ENCODE assay signal across 21 cellular contexts in the genomic region with DNA sequence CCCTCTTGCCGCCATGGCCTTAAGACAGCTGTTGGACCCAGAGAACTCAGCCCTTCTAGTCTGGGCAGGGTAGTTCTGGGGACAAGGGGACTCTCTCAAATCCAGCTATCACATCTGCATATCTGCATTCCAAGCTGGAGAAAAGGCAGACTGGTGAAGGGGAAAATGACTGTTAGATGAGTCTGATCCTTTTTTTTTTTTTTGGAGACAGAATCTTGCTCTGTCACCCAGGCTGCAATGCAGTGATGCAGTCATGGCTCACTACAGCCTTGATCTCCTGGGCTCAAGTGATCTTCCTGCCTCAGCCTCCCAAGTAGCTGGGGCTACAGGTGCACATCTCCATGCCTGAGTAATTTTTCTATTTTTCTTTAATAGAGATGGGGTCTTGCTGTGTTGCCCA.
DNase-seq lines count a peak whose midpoint lies in the region; ATAC-seq and TF ChIP-seq lines count a peak whose summit lies in the region.
"Had no signal": no experiment of that assay in that cellular context is flagged by ENCODE, and none has a peak within 500 bp of the region (broad histone marks: within the 10 kb centered on the region; RNA-seq: fewer than 3 reads in every experiment).

No MANE protein-coding gene starts in this region.

- CTCF ChIA-PET in CD4-positive, alpha-beta T cell (lab: Charles Lee), result no interaction called here

- no peaks in the 10 kb centered on the region for H3K27me3 ChIP-seq in Karpas-422 (ENCODE audit: low read length)
- no peaks in the 10 kb centered on the region for H3K27me3 ChIP-seq in CD4-positive, alpha-beta T cell (ENCODE audit: control insufficient read depth, insufficient read depth, low read length)
- H3K27me3 ChIP-seq in GM23338 (ENCODE audit: insufficient read depth), result no peaks in the 10 kb centered on the region
- H3K27me3 ChIP-seq: SJSA1 had no signal

- no peak for ATAC-seq in CD4-positive, alpha-beta T cell (ENCODE audit: poor library complexity)
- no peak for ATAC-seq in GM23338

- H4K20me1 ChIP-seq in Karpas-422 (ENCODE audit: insufficient read depth, low read depth, low read length) (peaks cover 8% of the 10 kb centered on the region; the same call in 1 of the 2 replicates), GM23338 (replicated peaks; ENCODE audit: insufficient read depth) (peaks cover 9% of the 10 kb centered on the region; the same call in 1 of the 2 replicates)

- H3K9me2 ChIP-seq in Karpas-422 (replicated peaks; ENCODE audit: insufficient read depth, low read length) (no peaks in the 10 kb centered on the region), GM23338 (ENCODE audit: insufficient read depth) (no peaks in the 10 kb centered on the region)

- POLR2A ChIA-PET in CD4-positive, alpha-beta T cell (lab: Charles Lee), result no interaction called here

- H3K27ac Mint-ChIP-seq in CD4-positive, alpha-beta T cell, result no peak overlapping the region
- no peak overlapping the region for H3K27ac Mint-ChIP-seq in GM23338
- H3K27ac Mint-ChIP-seq in mesothelial cell of epicardium, result no peak overlapping the region

- H3K4me2 ChIP-seq in Karpas-422 (ENCODE audit: low read depth, low read length, poor library complexity, severe bottlenecking) (no peak overlapping the region), GM23338 (no peak overlapping the region)
- H3K4me2 ChIP-seq: KMS-11 had no signal

- intact Hi-C loops in CD4-positive, alpha-beta T cell (cut with DNase I, micrococcal nuclease), result no loop called here

- no peak overlapping the region for H3K4me3 Mint-ChIP-seq in CD4-positive, alpha-beta T cell
- H3K4me3 Mint-ChIP-seq in GM23338 (no peak overlapping the region), mesothelial cell of epicardium (no peak overlapping the region)
- H3K4me3 Mint-ChIP-seq: CD8-positive, alpha-beta memory T cell had no signal

- no peaks in the 10 kb centered on the region for H3K27me3 Mint-ChIP-seq in CD4-positive, alpha-beta T cell
- H3K27me3 Mint-ChIP-seq in GM23338 (ENCODE audit: insufficient read depth, low read depth, poor library complexity) (peaks cover 12% of the 10 kb centered on the region), mesothelial cell of epicardium (ENCODE audit: low read depth) (no peaks in the 10 kb centered on the region)

- peaks cover 15% of the 10 kb centered on the region; the same call in 1 of the 2 replicates for H3F3A ChIP-seq in GM23338 (replicated peaks; ENCODE audit: low read depth)

- peaks cover 95% of the 10 kb centered on the region for H3K79me2 ChIP-seq in Karpas-422 (ENCODE audit: low read length)
- peaks cover 30% of the 10 kb centered on the region for H3K79me2 ChIP-seq in GM23338 (replicated peaks; ENCODE audit: insufficient read depth)

- peaks cover 49% of the 10 kb centered on the region for H3K4me1 ChIP-seq in Karpas-422 (ENCODE audit: low read length)
- H3K4me1 ChIP-seq in GM23338 (ENCODE audit: insufficient read depth), result peaks cover 11% of the 10 kb centered on the region
- H3K4me1 ChIP-seq: HAP-1 had no signal

- TF ChIP-seq CTCF in CD4-positive, alpha-beta T cell (IDR thresholded peaks at IDR 0.05), result no peak
- TF ChIP-seq CTCF in GM23338 (conservative IDR thresholded peaks at IDR 0.05; ENCODE audit: low read depth in 2 of 2) (no peak), mesothelial cell of epicardium (IDR thresholded peaks at IDR 0.05; ENCODE audit: unreplicated experiment) (no peak)

- H3K9ac ChIP-seq in Karpas-422 (ENCODE audit: low read length), result no peak overlapping the region
- H3K9ac ChIP-seq: KMS-11 had no signal

- H3K36me3 Mint-ChIP-seq in CD4-positive, alpha-beta T cell (ENCODE audit: low read depth), result peaks cover 4% of the 10 kb centered on the region
- H3K36me3 Mint-ChIP-seq in GM23338 (ENCODE audit: low read depth), result no peaks in the 10 kb centered on the region
- H3K36me3 Mint-ChIP-seq in mesothelial cell of epicardium, result no peaks in the 10 kb centered on the region

- H3K9me3 ChIP-seq in Karpas-422 (ENCODE audit: low read length), result no peaks in the 10 kb centered on the region
- H3K9me3 ChIP-seq in CD4-positive, alpha-beta T cell (ENCODE audit: control insufficient read depth, low read length), result no peaks in the 10 kb centered on the region
- H3K9me3 ChIP-seq: HAP-1, SJSA1 had no signal

- H3K4me3 ChIP-seq in Karpas-422 (ENCODE audit: low read length) (no peak overlapping the region), GM23338 (no peak overlapping the region)
- H3K4me3 ChIP-seq: HAP-1, SJSA1 had no signal

- DNase-seq in EL (peak; percentile 38), Karpas-422 (no peak), kidney tubule cell (ENCODE audit: low spot score) (peak; percentile 67), GM23338 (ENCODE audit: low spot score) (no peak), mesothelial cell of epicardium (ENCODE audit: low spot score in 2 of 2, unreplicated experiment in 2 of 2) (no peak), NCI-H1930 (lab: John Stamatoyannopoulos, UW) (no peak)
- DNase-seq in CD4-positive, alpha-beta T cell, result no peak
- DNase-seq: C1 segment of cervical spinal cord; Calu3; CD8-positive, alpha-beta memory T cell; DMS153; MV-4-11; NCI-H1694; NCI-H2081 treated with DMSO at 0.1 percent for 48 hours; NCI-H446; NCI-H526; OCI-M1; T-helper 1 cell had no signal

- peaks cover 8% of the 10 kb centered on the region; the same call in 1 of the 2 replicates for H3K36me3 ChIP-seq in Karpas-422 (ENCODE audit: insufficient read depth, low read length)
- no peaks in the 10 kb centered on the region for H3K36me3 ChIP-seq in GM23338 (ENCODE audit: insufficient read depth)
- H3K36me3 ChIP-seq: HAP-1, SJSA1 had no signal

- no peak overlapping the region for H2AFZ ChIP-seq in Karpas-422 (ENCODE audit: low read length)
- H2AFZ ChIP-seq in GM23338, result no peak overlapping the region

- no peaks in the 10 kb centered on the region for H3K9me3 Mint-ChIP-seq in CD4-positive, alpha-beta T cell
- H3K9me3 Mint-ChIP-seq in GM23338 (no peaks in the 10 kb centered on the region), mesothelial cell of epicardium (no peaks in the 10 kb centered on the region)
- H3K9me3 Mint-ChIP-seq: CD8-positive, alpha-beta memory T cell had no signal

- no peaks in the 10 kb centered on the region for H3K4me1 Mint-ChIP-seq in CD4-positive, alpha-beta T cell (ENCODE audit: low read depth)
- peaks cover 27% of the 10 kb centered on the region for H3K4me1 Mint-ChIP-seq in GM23338
- peaks cover 33% of the 10 kb centered on the region for H3K4me1 Mint-ChIP-seq in mesothelial cell of epicardium

- H3K27ac ChIP-seq in Karpas-422 (ENCODE audit: low read length), result peak overlapping the region; percentile 50
- no peak overlapping the region for H3K27ac ChIP-seq in CD4-positive, alpha-beta T cell (ENCODE audit: low read depth, low read length)
- H3K27ac ChIP-seq in GM23338 (ENCODE audit: low read depth), result no peak overlapping the region
- H3K27ac ChIP-seq: KMS-11, SJSA1 had no signal

TF ChIP-seq in GM23338, 12 proteins besides CTCF, POLR2A, EP300 and RAD21:
- TF ChIP-seq ZNF331 (CRISPR knock-in tag; IDR thresholded peaks at IDR 0.05; ENCODE audit: low read depth), result no peak

Comparison
In these comparisons a context has a peak if more than half of its experiments do, and no peak if none do; other contexts are left out.
1. DNase-seq: peak in EL (single experiment) and kidney tubule cell (single experiment); none in Karpas-422 (single experiment), CD4-positive, alpha-beta T cell (0 of 10), GM23338 (single experiment), mesothelial cell of epicardium (0 of 2) and NCI-H1930 (0 of 2).